Comparison of ENCODE assay signal across 19 cellular contexts in the genomic region with DNA sequence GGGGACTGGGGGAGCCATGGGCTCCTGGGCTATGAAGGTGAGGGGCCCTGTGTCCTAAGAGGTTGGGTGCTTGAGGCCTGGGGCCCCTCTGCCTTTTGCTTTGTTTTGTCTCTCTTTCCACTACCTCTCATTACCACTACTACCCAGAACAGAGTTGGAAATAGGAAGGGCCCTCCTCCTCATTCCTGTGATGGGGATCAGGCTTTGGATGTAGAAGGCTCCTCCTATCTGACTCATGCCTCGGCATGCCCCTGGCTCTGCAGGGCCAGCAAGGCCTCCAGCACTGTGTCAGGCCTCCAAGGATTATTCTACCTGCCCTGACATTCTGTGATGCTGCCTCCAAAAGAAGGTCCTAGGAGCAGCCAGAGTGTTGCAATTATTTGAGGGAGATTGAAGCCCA. TPM values are rescaled to one million over a fixed set of nuclear protein-coding genes. Genes with fewer than 3 reads are reported as not detected.
DNase-seq lines count a peak whose midpoint lies in the region; ATAC-seq and TF ChIP-seq lines count a peak whose summit lies in the region.
"Had no signal": no experiment of that assay in that cellular context is flagged by ENCODE, and none has a peak within 500 bp of the region (broad histone marks: within the 10 kb centered on the region; RNA-seq: fewer than 3 reads in every experiment).

No MANE protein-coding gene starts in this region.

- H3K36me3 ChIP-seq in heart right ventricle = no peaks in the 10 kb centered on the region
- no peaks in the 10 kb centered on the region for H3K36me3 ChIP-seq in ascending aorta
- no peaks in the 10 kb centered on the region for H3K36me3 ChIP-seq in CD8-positive, alpha-beta T cell (ENCODE audit: insufficient read depth, low read length)
- H3K36me3 ChIP-seq: gastroesophageal sphincter, pancreas, spleen had no signal

- ATAC-seq in heart right ventricle = peak in 1 of 8 donors; percentile 26
- ATAC-seq in CD8-positive, alpha-beta T cell = no peak
- ATAC-seq: gastroesophageal sphincter had no signal

- intact Hi-C loops in heart right ventricle (cut with DNase I) (no loop called here), cardiac septum (cut with DNase I) (no loop called here), ascending aorta (cut with DNase I) (no loop called here), lower leg skin (cut with DNase I; ENCODE audit: low total_unique reads) (no loop called here), posterior cingulate gyrus (cut with DNase I) (no loop called here)
- intact Hi-C loops in CD8-positive, alpha-beta T cell (cut with DNase I, micrococcal nuclease) = no loop called here

- WGBS in heart right ventricle, 2 donors = 43 to 50% methylated on average over 1 of the region's 1 CpG
- WGBS in lower leg skin, 2 donors = 50 to 63% methylated on average over 1 of the region's 1 CpG

- H3K9me3 Mint-ChIP-seq in CD8-positive, alpha-beta T cell = no peaks in the 10 kb centered on the region
- H3K9me3 Mint-ChIP-seq: T-helper 1 cell treated with Interleukin-12 subunit alpha and Interleukin-12 subunit beta and Interleukin-4 antibody, amounts not matched to agents 30 μg/mL and 1 μg/mL, for 36 hours had no signal

- H3K4me1 Mint-ChIP-seq in CD8-positive, alpha-beta T cell (ENCODE audit: low read depth) = no peaks in the 10 kb centered on the region

- H3K36me3 Mint-ChIP-seq in CD8-positive, alpha-beta T cell = no peaks in the 10 kb centered on the region

- no peaks in the 10 kb centered on the region for H3K9me3 ChIP-seq in heart right ventricle
- H3K9me3 ChIP-seq in ascending aorta = no peaks in the 10 kb centered on the region
- H3K9me3 ChIP-seq in CD8-positive, alpha-beta T cell (ENCODE audit: low read length) = no peaks in the 10 kb centered on the region
- H3K9me3 ChIP-seq: gastroesophageal sphincter, pancreas, spleen had no signal

- no peak for TF ChIP-seq POLR2A in lower leg skin (IDR thresholded peaks at IDR 0.05)

- DNase-seq in heart right ventricle = no peak
- no peak for DNase-seq in cardiac septum (ENCODE audit: low spot score)
- no peak for DNase-seq in ascending aorta (ENCODE audit: low spot score in 2 of 2)
- DNase-seq in hepatic stellate cell (ENCODE audit: low spot score) = peak; percentile 29
- no peak for DNase-seq in SKM-1 (lab: John Stamatoyannopoulos, UW; ENCODE audit: unreplicated experiment)
- DNase-seq in lower leg skin (ENCODE audit: low spot score in 2 of 2) = no peak
- DNase-seq in posterior cingulate gyrus = no peak
- no peak for DNase-seq in CD8-positive, alpha-beta T cell
- DNase-seq: activated CD4-positive, alpha-beta T cell treated with anti-CD3 and anti-CD28 coated beads for 1 hour; activated CD8-positive, alpha-beta memory T cell treated with anti-CD3 and anti-CD28 coated beads, Interleukin-2, amount 50 U/mL, for 4 hours; activated naive CD4-positive, alpha-beta T cell; COR-L47; kidney; NCI-H2081; pancreas; spleen had no signal

- H3K27me3 Mint-ChIP-seq in CD8-positive, alpha-beta T cell (ENCODE audit: low read depth) = peaks cover 7% of the 10 kb centered on the region

- no peak overlapping the region for H3K4me3 Mint-ChIP-seq in CD8-positive, alpha-beta T cell
- H3K4me3 Mint-ChIP-seq: T-helper 1 cell treated with Interleukin-12 subunit alpha and Interleukin-12 subunit beta and Interleukin-4 antibody, amounts not matched to agents 30 μg/mL and 1 μg/mL, for 36 hours had no signal

- CTCF ChIA-PET in CD8-positive, alpha-beta T cell (lab: Charles Lee) = no interaction called here

- no peak overlapping the region for H3K4me3 ChIP-seq in heart right ventricle
- H3K4me3 ChIP-seq in ascending aorta = no peak overlapping the region
- H3K4me3 ChIP-seq in lower leg skin (ENCODE audit: low read depth, poor library complexity, severe bottlenecking) = no peak overlapping the region
- no peak overlapping the region for H3K4me3 ChIP-seq in CD8-positive, alpha-beta T cell (ENCODE audit: low read depth, low read length)
- H3K4me3 ChIP-seq: gastroesophageal sphincter, pancreas, spleen had no signal

- TF ChIP-seq CTCF in heart right ventricle (IDR thresholded peaks at IDR 0.05) (no peak), ascending aorta (IDR thresholded peaks at IDR 0.05) (no peak), lower leg skin (IDR thresholded peaks at IDR 0.05) (no peak)
- TF ChIP-seq CTCF in CD8-positive, alpha-beta T cell (IDR thresholded peaks at IDR 0.05) = no peak

- H3K27ac Mint-ChIP-seq in CD8-positive, alpha-beta T cell = no peak overlapping the region
- H3K27ac Mint-ChIP-seq: T-helper 1 cell treated with Interleukin-12 subunit alpha and Interleukin-12 subunit beta and Interleukin-4 antibody, amounts not matched to agents 30 μg/mL and 1 μg/mL, for 36 hours had no signal

- H3K27me3 ChIP-seq in heart right ventricle (no peaks in the 10 kb centered on the region), ascending aorta (no peaks in the 10 kb centered on the region)
- H3K27me3 ChIP-seq in CD8-positive, alpha-beta T cell (ENCODE audit: insufficient read depth, low read length) = no peaks in the 10 kb centered on the region
- H3K27me3 ChIP-seq: gastroesophageal sphincter, pancreas, spleen had no signal

- H3K4me1 ChIP-seq in heart right ventricle (peaks cover 0 to 17% (median 7%) of the 10 kb centered on the region in 9 donors), ascending aorta (peaks cover 8 to 15% of the 10 kb centered on the region in 2 donors)
- no peaks in the 10 kb centered on the region for H3K4me1 ChIP-seq in CD8-positive, alpha-beta T cell (ENCODE audit: insufficient read depth, low read length)
- H3K4me1 ChIP-seq: pancreas had no signal

- POLR2A ChIA-PET in CD8-positive, alpha-beta T cell (lab: Charles Lee) = no interaction called here

- H3K27ac ChIP-seq in heart right ventricle = peak overlapping the region in 8 of 10 donors; percentile 7 to 73 (median 48)
- H3K27ac ChIP-seq in ascending aorta = peak overlapping the region; percentile 71
- H3K27ac ChIP-seq in CD8-positive, alpha-beta T cell (ENCODE audit: low read depth, low read length) = no peak overlapping the region
- H3K27ac ChIP-seq: pancreas, spleen had no signal

RNA-seq across cellular contexts. Expression of gene IZUMO1R, which starts 0.8 kb away (rescaled TPM):
- not detected for total RNA-seq in heart right ventricle
- polyA plus RNA-seq in heart right ventricle = not detected
- total RNA-seq in cardiac septum = not detected
- not detected for total RNA-seq in ascending aorta
- not detected for total RNA-seq in lower leg skin
- total RNA-seq in CD8-positive, alpha-beta T cell = not detected
- total RNA-seq: gastroesophageal sphincter, kidney, pancreas, RPMI7951, spleen had no signal
- polyA plus RNA-seq: pancreas, spleen had no signal
